Comparison of ENCODE assay signal across 17 cellular contexts in genomic region chr14:40656301-40656700, GRCh38.
DNase-seq lines count a peak whose midpoint lies in the region; ATAC-seq and TF ChIP-seq lines count a peak whose summit lies in the region.
"Had no signal": no experiment of that assay in that cellular context is flagged by ENCODE, and none has a peak within 500 bp of the region (broad histone marks: within the 10 kb centered on the region; RNA-seq: fewer than 3 reads in every experiment).

No MANE protein-coding gene starts in this region.

- no peaks in the 10 kb centered on the region for H3K4me1 Mint-ChIP-seq in type B pancreatic cell (ENCODE audit: unreplicated experiment)
- H3K4me1 Mint-ChIP-seq in CD8-positive, alpha-beta T cell (ENCODE audit: low read depth) = no peaks in the 10 kb centered on the region

- POLR2A ChIA-PET in CD8-positive, alpha-beta T cell (lab: Charles Lee) = no interaction called here

- no peak for TF ChIP-seq CTCF in type B pancreatic cell (conservative IDR thresholded peaks at IDR 0.05)
- TF ChIP-seq CTCF in CD8-positive, alpha-beta T cell (IDR thresholded peaks at IDR 0.05) = no peak

- no peaks in the 10 kb centered on the region for H3K27me3 Mint-ChIP-seq in type B pancreatic cell
- H3K27me3 Mint-ChIP-seq in CD8-positive, alpha-beta T cell (ENCODE audit: low read depth) = no peaks in the 10 kb centered on the region

- no peaks in the 10 kb centered on the region for H3K9me3 Mint-ChIP-seq in type B pancreatic cell
- peaks cover 10% of the 10 kb centered on the region for H3K9me3 Mint-ChIP-seq in CD8-positive, alpha-beta T cell

- no peaks in the 10 kb centered on the region for H3K4me1 ChIP-seq in CD8-positive, alpha-beta T cell (ENCODE audit: insufficient read depth, low read length)
- H3K4me1 ChIP-seq: BLaER1 treated with 17β-estradiol and CSF1 and Interleukin-3, amounts not matched to agents 10 nM and 100 nM; HAP-1; SJCRH30 had no signal

- H3K9me3 ChIP-seq in CD8-positive, alpha-beta T cell (ENCODE audit: low read length) = no peaks in the 10 kb centered on the region
- H3K9me3 ChIP-seq: BLaER1 treated with 17β-estradiol and CSF1 and Interleukin-3, amounts not matched to agents 10 nM and 100 nM; HAP-1; SJCRH30 had no signal

- no peaks in the 10 kb centered on the region for H3K36me3 ChIP-seq in CD8-positive, alpha-beta T cell (ENCODE audit: insufficient read depth, low read length)
- H3K36me3 ChIP-seq: BLaER1 treated with 17β-estradiol and CSF1 and Interleukin-3, amounts not matched to agents 10 nM and 100 nM; HAP-1; SJCRH30 had no signal

- no peak overlapping the region for H3K27ac Mint-ChIP-seq in type B pancreatic cell
- H3K27ac Mint-ChIP-seq in CD8-positive, alpha-beta T cell = no peak overlapping the region

- H3K36me3 Mint-ChIP-seq in type B pancreatic cell = no peaks in the 10 kb centered on the region
- H3K36me3 Mint-ChIP-seq in CD8-positive, alpha-beta T cell = no peaks in the 10 kb centered on the region

- DNase-seq in DMS153 (lab: John Stamatoyannopoulos, UW) = peak; percentile 1
- no peak for DNase-seq in DMS153 treated with DMSO at 0.1 percent for 48 hours (lab: John Stamatoyannopoulos, UW; ENCODE audit: unreplicated experiment)
- DNase-seq in HK-2 (ENCODE audit: unreplicated experiment) = peak; percentile 1
- peak; percentile 36 for DNase-seq in NCI-H69 (lab: John Stamatoyannopoulos, UW)
- DNase-seq in glomerular visceral epithelial cell (ENCODE audit: extremely low spot score) = peak; percentile 9
- DNase-seq in type B pancreatic cell (ENCODE audit: extremely low spot score, unreplicated experiment) = no peak
- DNase-seq in CD8-positive, alpha-beta T cell = no peak
- DNase-seq: Karpas-422, MM.1S, NCI-H1436, NCI-H748 treated with DMSO at 0.1 percent for 48 hours, SJCRH30, SW 1271 had no signal

- H3K4me3 Mint-ChIP-seq in type B pancreatic cell = no peak overlapping the region
- no peak overlapping the region for H3K4me3 Mint-ChIP-seq in CD8-positive, alpha-beta T cell

- no peak for ATAC-seq in GM19467 (IDR thresholded peaks at IDR 0.05; ENCODE audit: unreplicated experiment)
- ATAC-seq in CD8-positive, alpha-beta T cell = no peak

- H3K27ac ChIP-seq in CD8-positive, alpha-beta T cell (ENCODE audit: low read depth, low read length) = no peak overlapping the region
- H3K27ac ChIP-seq: 22Rv1; BLaER1 treated with 17β-estradiol and CSF1 and Interleukin-3, amounts not matched to agents 10 nM and 100 nM; SJCRH30 had no signal

- H3K27me3 ChIP-seq in CD8-positive, alpha-beta T cell (ENCODE audit: insufficient read depth, low read length) = no peaks in the 10 kb centered on the region
- H3K27me3 ChIP-seq: BLaER1 treated with 17β-estradiol and CSF1 and Interleukin-3, amounts not matched to agents 10 nM and 100 nM; SJCRH30 had no signal

- CTCF ChIA-PET in CD8-positive, alpha-beta T cell (lab: Charles Lee) = no interaction called here

- intact Hi-C loops in CD8-positive, alpha-beta T cell (cut with DNase I, micrococcal nuclease) = no loop called here

- no peak overlapping the region for H3K4me3 ChIP-seq in CD8-positive, alpha-beta T cell (ENCODE audit: low read depth, low read length)
- H3K4me3 ChIP-seq: BLaER1 treated with 17β-estradiol and CSF1 and Interleukin-3, amounts not matched to agents 10 nM and 100 nM; HAP-1; SJCRH30 had no signal

Comparison
In these comparisons a context has a peak if more than half of its experiments do, and no peak if none do; other contexts are left out.
1. DNase-seq: peak in DMS153 (single experiment), HK-2 (single experiment), NCI-H69 (single experiment) and glomerular visceral epithelial cell (single experiment); none in DMS153 treated with DMSO at 0.1 percent for 48 hours (single experiment), type B pancreatic cell (single experiment) and CD8-positive, alpha-beta T cell (0 of 7).